Comparison of ENCODE assay signal across 9 cellular contexts in the genomic region with DNA sequence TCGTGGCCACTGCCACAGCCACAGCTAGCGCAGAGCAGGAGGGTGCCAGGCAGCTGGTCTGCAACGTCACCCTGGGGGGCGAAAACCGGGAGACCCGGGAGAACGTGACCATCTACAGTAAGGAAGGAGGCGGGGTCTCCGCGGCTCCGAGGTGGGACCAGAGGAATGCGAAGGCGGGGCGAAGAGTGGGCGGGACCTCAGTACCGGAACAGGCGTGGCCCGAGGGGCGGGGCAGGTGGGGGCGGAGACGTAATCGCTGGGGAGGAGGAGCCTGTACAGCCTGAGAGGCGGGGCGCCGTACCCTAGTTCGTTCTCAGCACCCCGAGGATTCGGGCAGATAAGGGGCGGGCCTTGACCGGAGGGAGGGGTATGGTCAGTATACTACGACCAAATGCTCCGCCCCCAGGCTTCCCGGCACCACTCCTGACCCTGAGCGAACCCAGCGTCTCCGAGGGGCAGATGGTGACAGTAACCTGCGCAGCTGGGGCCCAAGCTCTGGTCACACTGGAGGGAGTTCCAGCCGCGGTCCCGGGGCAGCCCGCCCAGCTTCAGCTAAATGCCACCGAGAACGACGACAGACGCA. TPM values are rescaled to one million over a fixed set of nuclear protein-coding genes. Genes with fewer than 3 reads are reported as not detected.
A peak's percentile ranks its signal among the peaks of the same experiment; 100 is the strongest.
DNase-seq lines count a peak whose midpoint lies in the region; ATAC-seq and TF ChIP-seq lines count a peak whose summit lies in the region.
"Had no signal": no experiment of that assay in that cellular context is flagged by ENCODE, and none has a peak within 500 bp of the region (broad histone marks: within the 10 kb centered on the region; RNA-seq: fewer than 3 reads in every experiment).

No MANE protein-coding gene starts in this region.

- no peak for TF ChIP-seq EP300 in neural cell (conservative IDR thresholded peaks at IDR 0.05; ENCODE audit: poor library complexity, severe bottlenecking)

- H2AFZ ChIP-seq in fibroblast of lung (ENCODE audit: low read length) (peak overlapping the region; percentile 36), neural cell (ENCODE audit: low read depth, low read length) (no peak overlapping the region)

- H3K9ac ChIP-seq in fibroblast of lung (ENCODE audit: insufficient read depth, low read length) (no peak overlapping the region), neural cell (ENCODE audit: low read length) (no peak overlapping the region)

- no peaks in the 10 kb centered on the region for H3K9me3 Mint-ChIP-seq in activated T-cell treated with anti-CD3 and anti-CD28 coated beads, Interleukin-2, amount 50 U/mL, for 24 hours

- peak; percentile 58 for ATAC-seq in HG02642 (IDR thresholded peaks at IDR 0.05; ENCODE audit: poor library complexity, unreplicated experiment)
- no peak for ATAC-seq in thoracic aorta (ENCODE audit: insufficient number of reproducible peaks, low FRiP score, low read depth)

- H3K27me3 Mint-ChIP-seq in activated T-cell treated with anti-CD3 and anti-CD28 coated beads, Interleukin-2, amount 50 U/mL, for 24 hours = peaks cover 87% of the 10 kb centered on the region

- H3K36me3 ChIP-seq in fibroblast of lung (ENCODE audit: control insufficient read depth, insufficient read depth, low read length) (no peaks in the 10 kb centered on the region), neural cell (ENCODE audit: insufficient read depth, low read length) (no peaks in the 10 kb centered on the region), thoracic aorta (no peaks in the 10 kb centered on the region)

- H3K4me1 ChIP-seq in fibroblast of lung (ENCODE audit: control insufficient read depth, extremely low read depth, insufficient read depth, low read length) = peaks cover 13% of the 10 kb centered on the region
- H3K4me1 ChIP-seq in thoracic aorta (ENCODE audit: control insufficient read depth in 1 of 2, low read depth in 2 of 2) = peaks cover 45 to 59% of the 10 kb centered on the region in 2 donors

- no peak for TF ChIP-seq CTCF in fibroblast of lung (conservative IDR thresholded peaks at IDR 0.05 in 1 of 2, IDR thresholded peaks at IDR 0.05 in 1 of 2; ENCODE audit: low read depth in 1 of 2, low read length in 2 of 2)
- TF ChIP-seq CTCF in neural cell (IDR thresholded peaks at IDR 0.05; ENCODE audit: poor library complexity, severe bottlenecking) = no peak
- TF ChIP-seq CTCF in thoracic aorta (IDR thresholded peaks at IDR 0.05) = no peak

- H3K27ac ChIP-seq in fibroblast of lung (ENCODE audit: insufficient read depth, low read length) (no peak overlapping the region), neural cell (ENCODE audit: low read length) (no peak overlapping the region), thoracic aorta (peak overlapping the region in 1 of 2 donors; percentile 28)

- H3K4me1 Mint-ChIP-seq in activated T-cell treated with anti-CD3 and anti-CD28 coated beads, Interleukin-2, amount 50 U/mL, for 24 hours (ENCODE audit: low read depth) = peaks cover 74% of the 10 kb centered on the region

- no peaks in the 10 kb centered on the region for H3K9me3 ChIP-seq in fibroblast of lung (ENCODE audit: control insufficient read depth, insufficient read depth, low read depth, low read length)
- H3K9me3 ChIP-seq in neural cell (ENCODE audit: low read length) = no peaks in the 10 kb centered on the region
- H3K9me3 ChIP-seq in thoracic aorta = no peaks in the 10 kb centered on the region

- H4K20me1 ChIP-seq in fibroblast of lung (ENCODE audit: control insufficient read depth, extremely low read depth, insufficient read depth, low read length) = no peaks in the 10 kb centered on the region
- H4K20me1 ChIP-seq in neural cell (ENCODE audit: insufficient read depth) = no peaks in the 10 kb centered on the region

- peak overlapping the region; percentile 47 to 60 (median 56) for H3K4me3 ChIP-seq in fibroblast of lung (replicated peaks in 1 of 4; ENCODE audit: control extremely low read depth in 1 of 4, insufficient read depth in 1 of 4, low read depth in 3 of 4, low read length in 4 of 4)
- peak overlapping the region; percentile 66 for H3K4me3 ChIP-seq in neural cell (ENCODE audit: low read length)
- peak overlapping the region; percentile 74 for H3K4me3 ChIP-seq in thoracic aorta

- peak overlapping the region; percentile 70 for H3K4me3 Mint-ChIP-seq in activated T-cell treated with anti-CD3 and anti-CD28 coated beads, Interleukin-2, amount 50 U/mL, for 24 hours

- H3K79me2 ChIP-seq in fibroblast of lung (ENCODE audit: control insufficient read depth, insufficient read depth, low read length) = no peaks in the 10 kb centered on the region
- no peaks in the 10 kb centered on the region for H3K79me2 ChIP-seq in neural cell (replicated peaks; ENCODE audit: insufficient read depth, low read length)

- H3K36me3 Mint-ChIP-seq in activated T-cell treated with anti-CD3 and anti-CD28 coated beads, Interleukin-2, amount 50 U/mL, for 24 hours (ENCODE audit: low read depth) = no peaks in the 10 kb centered on the region

- peak overlapping the region; percentile 56 for H3K27ac Mint-ChIP-seq in activated T-cell treated with anti-CD3 and anti-CD28 coated beads, Interleukin-2, amount 50 U/mL, for 24 hours

- H3K27me3 ChIP-seq in fibroblast of lung (ENCODE audit: control insufficient read depth, insufficient read depth, low read length) (peaks cover 55% of the 10 kb centered on the region), neural cell (ENCODE audit: insufficient read depth, low read depth, low read length) (peaks cover 98% of the 10 kb centered on the region), thoracic aorta (replicated peaks; ENCODE audit: insufficient read depth) (peaks cover 36% of the 10 kb centered on the region)

- DNase-seq in DMS153 treated with DMSO at 0.1 percent for 48 hours (lab: John Stamatoyannopoulos, UW; ENCODE audit: unreplicated experiment) (peak; percentile 61), NCI-H82 treated with DMSO at 0.1 percent for 48 hours (lab: John Stamatoyannopoulos, UW; ENCODE audit: unreplicated experiment) (peak; percentile 95), fibroblast of lung (ENCODE audit: low read depth in 2 of 2) (peak in 1 of 2 donors; percentile 59), thoracic aorta (ENCODE audit: low spot score) (peak; percentile 28), SKM-1 (lab: John Stamatoyannopoulos, UW; ENCODE audit: unreplicated experiment) (no peak)
- peak; percentile 83 for DNase-seq in activated T-cell treated with anti-CD3 and anti-CD28 coated beads, Interleukin-2, amount 50 U/mL, for 24 hours

- TF ChIP-seq RAD21 in neural cell (conservative IDR thresholded peaks at IDR 0.05) = no peak

- no peaks in the 10 kb centered on the region for H3K9me2 ChIP-seq in neural cell (ENCODE audit: insufficient read depth, low read length)

- no peaks in the 10 kb centered on the region for H3F3A ChIP-seq in neural cell (ENCODE audit: insufficient read depth, low read length, poor library complexity, severe bottlenecking)

- H3K4me2 ChIP-seq in fibroblast of lung (ENCODE audit: extremely low read depth, insufficient read depth, low read length) (peak overlapping the region; percentile 93), neural cell (ENCODE audit: low read length) (peak overlapping the region; percentile 25)

TF ChIP-seq in neural cell, 6 proteins besides CTCF, POLR2A, EP300 and RAD21:
- TF ChIP-seq POLR2AphosphoS5 (IDR thresholded peaks at IDR 0.05) (no peak), EZH2 (IDR thresholded peaks at IDR 0.05; ENCODE audit: borderline replicate concordance, insufficient read depth, low read length, poor library complexity, severe bottlenecking) (peak; percentile 4)

RNA-seq across cellular contexts. Expression of gene ICAM5, which starts 2.5 kb away (rescaled TPM):
- total RNA-seq in fibroblast of lung = 1.8 and 2.5 TPM in 2 replicates
- polyA plus RNA-seq in fibroblast of lung = 0.47 and 0.55 TPM in 2 replicates
- polyA plus RNA-seq in fibroblast of lung (2012) = 0.78 and 0.97 TPM in 2 replicates
- 0.07 and 1.2 TPM in 2 replicates for polyA minus RNA-seq in fibroblast of lung (ENCODE audit: low replicate concordance)
- 2.3 and 4.1 TPM in 2 replicates for polyA plus RNA-seq in neural cell
- 2.9 and 3.7 TPM in 2 replicates for polyA minus RNA-seq in neural cell
- total RNA-seq in thoracic aorta = under 1 TPM; 0.41 to 0.49 TPM

RNA-seq across cellular contexts. Expression of gene ICAM4, which starts 5.5 kb away (rescaled TPM):
- total RNA-seq in fibroblast of lung = 1.8 and 4.1 TPM in 2 replicates
- polyA plus RNA-seq in fibroblast of lung = 0.42 and 0.58 TPM in 2 replicates
- 0.61 and 0.83 TPM in 2 replicates for polyA plus RNA-seq in fibroblast of lung (2012)
- not detected in 2 replicates for polyA minus RNA-seq in fibroblast of lung (ENCODE audit: low replicate concordance)
- polyA plus RNA-seq in neural cell = not detected in 2 replicates
- not detected in 2 replicates for polyA minus RNA-seq in neural cell
- 1 to 10 TPM in 1 of 2 donors, under 1 TPM in 1; 0.95 to 2.0 TPM for total RNA-seq in thoracic aorta
- total RNA-seq: NCI-H460 had no signal

RNA-seq across cellular contexts. Expression of gene ZGLP1, which starts 17.3 kb away (rescaled TPM):
- total RNA-seq in fibroblast of lung (0.51 and 0.66 TPM in 2 replicates), thoracic aorta (1 to 10 TPM in 1 of 2 donors, not detected in 1; 5.3 TPM)
- polyA plus RNA-seq in fibroblast of lung (0.35 TPM in 2 replicates), neural cell (22.8 and 45.2 TPM in 2 replicates)
- polyA plus RNA-seq in fibroblast of lung (2012) = 0.55 and 0.67 TPM in 2 replicates
- polyA minus RNA-seq in fibroblast of lung (ENCODE audit: low replicate concordance) (0.19 and 2.5 TPM in 2 replicates), neural cell (1.9 and 2.0 TPM in 2 replicates)

RNA-seq across cellular contexts. Expression of gene ICAM1, which starts 21.4 kb away (rescaled TPM):
- total RNA-seq in fibroblast of lung (8.9 and 15.9 TPM in 2 replicates), thoracic aorta (100 to 1,000 TPM in 1 of 2 donors, 10 to 100 TPM in 1; 41.4 to 160 TPM)
- polyA plus RNA-seq in fibroblast of lung (6.9 and 15.2 TPM in 2 replicates), neural cell (not detected in 2 replicates)
- 5.6 and 12.0 TPM in 2 replicates for polyA plus RNA-seq in fibroblast of lung (2012)
- polyA minus RNA-seq in fibroblast of lung (ENCODE audit: low replicate concordance) (11.0 and 23.5 TPM in 2 replicates), neural cell (not detected in 2 replicates)

RNA-seq across cellular contexts. Expression of gene FDX2, which starts 23.5 kb away (rescaled TPM):
- total RNA-seq in fibroblast of lung = 14.1 and 21.0 TPM in 2 replicates
- 14.0 and 20.8 TPM in 2 replicates for polyA plus RNA-seq in fibroblast of lung
- 30.3 and 48.1 TPM in 2 replicates for polyA plus RNA-seq in fibroblast of lung (2012)
- polyA minus RNA-seq in fibroblast of lung (ENCODE audit: low replicate concordance) = 22.7 and 43.9 TPM in 2 replicates
- polyA plus RNA-seq in neural cell = 52.6 and 82.7 TPM in 2 replicates
- 14.0 and 15.1 TPM in 2 replicates for polyA minus RNA-seq in neural cell
- 10 to 100 TPM; 13.4 to 35.8 TPM for total RNA-seq in thoracic aorta
